In the genomic region with DNA sequence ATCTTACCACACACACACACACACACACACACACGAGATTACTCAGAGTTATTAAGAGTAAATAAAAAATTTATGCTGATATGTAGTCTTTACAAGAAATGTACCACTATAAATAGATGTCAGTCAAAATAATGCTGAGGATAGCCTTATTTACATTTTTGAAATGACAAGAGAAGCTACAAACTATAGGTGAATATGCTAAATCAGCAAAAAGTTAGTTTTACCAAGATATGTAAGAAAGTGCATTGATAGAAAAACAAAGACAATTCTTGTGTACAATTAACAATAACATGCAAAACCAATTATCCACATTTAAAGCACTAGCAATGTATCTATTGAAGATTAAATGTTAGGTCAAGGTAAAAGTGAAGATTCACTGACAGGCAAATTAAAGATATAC, we compare ENCODE assay signal across 1 cellular context.
TF ChIP-seq lines count a peak whose summit lies in the region.

No MANE protein-coding gene starts in this region.

TF ChIP-seq in HepG2, 621 proteins besides CTCF, POLR2A, EP300 and RAD21:
- no peak for TF ChIP-seq ZFY (CRISPR knock-in tag; IDR thresholded peaks at IDR 0.05)
- TF ChIP-seq ZNF772 (CRISPR knock-in tag; IDR thresholded peaks at IDR 0.05) = no peak
- TF ChIP-seq SIX1 (CRISPR knock-in tag; IDR thresholded peaks at IDR 0.05; ENCODE audit: borderline replicate concordance) = no peak
- peak; percentile 97 to 99 for TF ChIP-seq MAFK (conservative IDR thresholded peaks at IDR 0.05 in 1 of 2, IDR thresholded peaks at IDR 0.05 in 1 of 2; ENCODE audit: low read length in 2 of 2)
- TF ChIP-seq MAFF (IDR thresholded peaks at IDR 0.05; ENCODE audit: low read depth, low read length) = peak; percentile 99
- TF ChIP-seq ZNF788 (CRISPR knock-in tag; IDR thresholded peaks at IDR 0.05; ENCODE audit: borderline replicate concordance) = no peak
TF ChIP-seq in HepG2: peak in this region for 2.
